18 cellular contexts compared by ENCODE assay signal in the genomic region with DNA sequence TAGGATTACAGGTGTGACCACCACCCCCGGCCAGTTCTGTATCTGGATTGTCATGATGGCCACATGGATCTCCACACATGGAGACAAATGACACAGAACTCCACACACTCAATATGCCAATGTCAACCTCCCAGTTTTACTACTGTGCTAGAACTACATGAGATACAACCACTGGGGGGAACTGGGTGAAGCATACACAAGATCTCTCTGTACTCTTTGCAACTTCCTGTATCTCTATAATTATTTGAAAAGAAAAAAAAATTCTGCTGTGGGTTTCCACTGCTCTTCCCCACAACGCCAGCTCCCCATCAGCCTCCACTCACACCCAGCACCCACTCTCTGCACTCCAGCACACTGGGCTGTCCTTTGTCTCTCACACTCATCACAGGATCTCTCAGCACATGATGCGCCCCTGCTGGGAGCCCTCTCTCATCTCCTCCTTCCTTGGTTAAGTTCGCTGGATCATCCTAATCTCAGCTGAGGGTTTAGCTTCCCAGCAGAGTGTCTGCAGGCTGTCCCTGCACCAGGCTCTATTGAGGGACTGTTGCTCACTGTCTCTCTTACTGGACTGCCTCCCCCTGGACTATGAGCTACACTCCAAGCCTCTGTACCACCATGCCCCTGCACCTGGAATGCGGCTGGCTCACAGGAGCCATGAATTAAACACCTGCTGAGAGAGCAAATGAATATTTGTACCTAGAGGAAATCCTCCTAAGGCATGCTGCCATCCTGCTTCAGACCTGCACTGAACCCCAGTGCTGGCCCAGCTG. TPM values are rescaled to one million over a fixed set of nuclear protein-coding genes. Genes with fewer than 3 reads are reported as not detected.
DNase-seq lines count a peak whose midpoint lies in the region; ATAC-seq and TF ChIP-seq lines count a peak whose summit lies in the region.
"Had no signal": no experiment of that assay in that cellular context is flagged by ENCODE, and none has a peak within 500 bp of the region (broad histone marks: within the 10 kb centered on the region; RNA-seq: fewer than 3 reads in every experiment).

No MANE protein-coding gene starts in this region.

- no peak for TF ChIP-seq CTCF in suprapubic skin (IDR thresholded peaks at IDR 0.05)

- H3K9me3 Mint-ChIP-seq in activated naive CD8-positive, alpha-beta T cell (ENCODE audit: low read depth) = no peaks in the 10 kb centered on the region
- no peaks in the 10 kb centered on the region for H3K9me3 Mint-ChIP-seq in immature natural killer cell
- H3K9me3 Mint-ChIP-seq: H9 had no signal

- no peak for TF ChIP-seq POLR2A in suprapubic skin (IDR thresholded peaks at IDR 0.05)

- H3K36me3 ChIP-seq in suprapubic skin = peaks cover 98% of the 10 kb centered on the region

- no peak overlapping the region for H3K4me3 Mint-ChIP-seq in activated naive CD8-positive, alpha-beta T cell
- H3K4me3 Mint-ChIP-seq in immature natural killer cell = peak overlapping the region; percentile 10 to 57 (median 12)
- H3K4me3 Mint-ChIP-seq: H9 had no signal

- peaks cover 8% of the 10 kb centered on the region for H3K36me3 Mint-ChIP-seq in activated naive CD8-positive, alpha-beta T cell
- peaks cover 13 to 47% (median 30%) of the 10 kb centered on the region in 3 donors for H3K36me3 Mint-ChIP-seq in immature natural killer cell

- DNase-seq in Right ventricle myocardium superior (no peak), cardiac septum (ENCODE audit: low spot score) (no peak), immature natural killer cell (peak; percentile 25 to 29 (median 28)), suprapubic skin (ENCODE audit: low spot score in 2 of 2) (no peak), DMS 273 treated with DMSO at 0.1 percent for 48 hours (lab: John Stamatoyannopoulos, UW) (no peak)
- DNase-seq: Calu3; H9; NCI-H2081; NCI-H510A treated with DMSO at 0.1 percent for 48 hours; stimulated activated CD4-positive, alpha-beta T cell treated with anti-CD3 and anti-CD28 coated beads, Interleukin-4, amount 100 ng/mL, for 1 hour; substantia nigra had no signal

- H3K9me3 ChIP-seq in suprapubic skin = no peaks in the 10 kb centered on the region
- H3K9me3 ChIP-seq: adrenal gland, vagina had no signal

- 94% methylated on average over 5 of the region's 5 CpGs for WGBS in suprapubic skin

- ATAC-seq in Right ventricle myocardium superior (ENCODE audit: poor library complexity) (peak; percentile 46), HG02759 (IDR thresholded peaks at IDR 0.05; ENCODE audit: unreplicated experiment) (no peak)
- ATAC-seq: K562 had no signal

- H3K4me1 ChIP-seq in suprapubic skin = no peaks in the 10 kb centered on the region
- H3K4me1 ChIP-seq: vagina had no signal

- H3K4me3 ChIP-seq in suprapubic skin = no peak overlapping the region
- H3K4me3 ChIP-seq: adrenal gland, cardiac muscle cell, K562, skin epidermis, vagina had no signal

- H3K27me3 ChIP-seq in suprapubic skin = no peaks in the 10 kb centered on the region
- H3K27me3 ChIP-seq: adrenal gland, cardiac muscle cell, vagina had no signal

- H3K27ac ChIP-seq in suprapubic skin = no peak overlapping the region
- H3K27ac ChIP-seq: adrenal gland, cardiac muscle cell, skin epidermis, vagina had no signal

- intact Hi-C loops in Right ventricle myocardium superior (cut with DNase I) = no loop called here
- intact Hi-C loops in cardiac septum (cut with DNase I) = no loop called here

- H3K4me1 Mint-ChIP-seq in activated naive CD8-positive, alpha-beta T cell (ENCODE audit: low read depth) = peaks cover 20% of the 10 kb centered on the region
- H3K4me1 Mint-ChIP-seq in immature natural killer cell = peaks cover 25 to 27% of the 10 kb centered on the region in 2 donors
- H3K4me1 Mint-ChIP-seq: H9 had no signal

- TF ChIP-seq EP300 in suprapubic skin (IDR thresholded peaks at IDR 0.05) = no peak

- no peaks in the 10 kb centered on the region for H3K27me3 Mint-ChIP-seq in activated naive CD8-positive, alpha-beta T cell
- H3K27me3 Mint-ChIP-seq in immature natural killer cell (ENCODE audit: low read depth in 3 of 3) = peaks cover 1 to 2% (median 2%) of the 10 kb centered on the region in 3 donors

- H3K27ac Mint-ChIP-seq in activated naive CD8-positive, alpha-beta T cell = peak overlapping the region; percentile 83
- peak overlapping the region; percentile 52 to 87 (median 74) for H3K27ac Mint-ChIP-seq in immature natural killer cell

RNA-seq across cellular contexts. Expression of gene RAB43, which starts 10.7 kb away (rescaled TPM):
- 5.1 TPM for total RNA-seq in Right ventricle myocardium superior
- total RNA-seq in cardiac septum = 3.4 TPM
- 10 to 100 TPM in 2 of 3 donors, 1 to 10 TPM in 1; 8.1 to 20.1 (median 12.5) TPM for polyA plus RNA-seq in immature natural killer cell
- 10 to 100 TPM in 1 of 4 donors, 1 to 10 TPM in 3; 7.3 to 20.4 (median 8.3) TPM for total RNA-seq in suprapubic skin

RNA-seq across cellular contexts. Expression of gene ISY1, which starts 28.6 kb away (rescaled TPM):
- total RNA-seq in Right ventricle myocardium superior = 28.0 TPM
- total RNA-seq in cardiac septum = 23.9 TPM
- polyA plus RNA-seq in immature natural killer cell = 100 to 1,000 TPM in 2 of 3 donors, 10 to 100 TPM in 1; 91.1 to 107 (median 103) TPM
- total RNA-seq in suprapubic skin = 10 to 100 TPM in 3 of 4 donors, 1 to 10 TPM in 1; 6.3 to 18.2 (median 16.3) TPM

RNA-seq across cellular contexts. Expression of gene CNBP, which starts 51.4 kb away (rescaled TPM):
- total RNA-seq in Right ventricle myocardium superior (476 TPM), cardiac septum (458 TPM), suprapubic skin (100 to 1,000 TPM; 361 to 504 (median 408) TPM)
- polyA plus RNA-seq in immature natural killer cell = 1,000 to 10,000 TPM in 1 of 3 donors, 100 to 1,000 TPM in 2; 728 to 1,257 (median 878) TPM

Comparison
In these comparisons a context has a peak if more than half of its experiments do, and no peak if none do; other contexts are left out.
1. DNase-seq: peak in immature natural killer cell (3 of 3); none in Right ventricle myocardium superior (single experiment), cardiac septum (single experiment), suprapubic skin (0 of 2) and DMS 273 treated with DMSO at 0.1 percent for 48 hours (single experiment).